Comparison of ENCODE assay signal across 16 cellular contexts in the genomic region with DNA sequence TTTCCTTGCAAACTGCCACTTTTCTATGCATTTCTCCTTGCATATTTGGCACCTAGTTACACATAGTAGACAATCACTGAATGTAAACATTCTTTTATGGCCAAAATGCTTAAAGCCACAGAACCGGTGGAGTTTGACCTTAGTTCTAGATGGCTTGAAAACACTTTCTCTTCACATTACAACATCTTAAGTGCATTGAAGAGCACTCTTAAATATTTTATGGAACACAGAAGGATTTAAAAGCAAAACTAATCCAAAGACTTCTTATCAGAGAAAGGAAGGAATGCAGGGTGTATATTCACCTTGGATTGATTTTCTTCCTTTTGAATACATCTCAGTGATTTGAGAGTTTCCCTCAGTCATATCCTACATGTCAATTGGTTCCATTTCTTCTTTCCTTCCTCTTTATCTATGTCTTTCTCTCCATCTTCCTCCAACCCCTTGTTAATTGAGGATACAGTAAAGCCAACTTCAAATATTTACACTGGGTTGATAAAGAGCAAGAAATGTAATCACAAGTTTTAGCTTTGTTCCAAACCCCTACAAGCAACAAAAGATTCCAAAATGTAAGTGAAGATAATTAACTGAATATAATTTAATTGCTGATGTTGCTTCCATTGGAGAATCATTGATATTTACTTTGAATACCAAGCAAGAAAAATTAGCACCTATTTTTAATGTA.
A peak's percentile ranks its signal among the peaks of the same experiment; 100 is the strongest.
DNase-seq lines count a peak whose midpoint lies in the region; ATAC-seq and TF ChIP-seq lines count a peak whose summit lies in the region.
"Had no signal": no experiment of that assay in that cellular context is flagged by ENCODE, and none has a peak within 500 bp of the region (broad histone marks: within the 10 kb centered on the region; RNA-seq: fewer than 3 reads in every experiment).

No MANE protein-coding gene starts in this region.

- no peaks in the 10 kb centered on the region for H3K36me3 ChIP-seq in hepatocyte (replicated peaks; ENCODE audit: insufficient read depth, low read depth)
- no peaks in the 10 kb centered on the region for H3K36me3 ChIP-seq in lower lobe of right lung
- H3K36me3 ChIP-seq in effector memory CD4-positive, alpha-beta T cell (ENCODE audit: control insufficient read depth, insufficient read depth, low read length): no peaks in the 10 kb centered on the region

- H3K27ac Mint-ChIP-seq in effector memory CD8-positive, alpha-beta T cell: no peak overlapping the region
- H3K27ac Mint-ChIP-seq: CD4-positive, alpha-beta memory T cell had no signal

- H3K9me3 ChIP-seq in hepatocyte (ENCODE audit: low read depth): no peaks in the 10 kb centered on the region
- H3K9me3 ChIP-seq in lower lobe of right lung: no peaks in the 10 kb centered on the region
- H3K9me3 ChIP-seq in effector memory CD4-positive, alpha-beta T cell (ENCODE audit: control insufficient read depth, low read length): no peaks in the 10 kb centered on the region

- no peak overlapping the region for H3K4me3 Mint-ChIP-seq in effector memory CD8-positive, alpha-beta T cell
- H3K4me3 Mint-ChIP-seq: CD4-positive, alpha-beta memory T cell had no signal

- H3K4me3 ChIP-seq in hepatocyte: no peak overlapping the region
- no peak overlapping the region for H3K4me3 ChIP-seq in lower lobe of right lung
- H3K4me3 ChIP-seq in effector memory CD4-positive, alpha-beta T cell (ENCODE audit: insufficient read depth, low read depth, low read length, poor library complexity, severe bottlenecking): no peak overlapping the region
- H3K4me3 ChIP-seq: GM23248 had no signal

- ATAC-seq in lower lobe of right lung: peak; percentile 47 to 82
- no peak for ATAC-seq in effector memory CD8-positive, alpha-beta T cell (replicated peaks)

- H3K27me3 ChIP-seq in hepatocyte (no peaks in the 10 kb centered on the region), lower lobe of right lung (ENCODE audit: low read depth) (no peaks in the 10 kb centered on the region)
- no peaks in the 10 kb centered on the region for H3K27me3 ChIP-seq in effector memory CD4-positive, alpha-beta T cell (replicated peaks; ENCODE audit: control insufficient read depth, insufficient read depth, low read length, poor library complexity, severe bottlenecking)

- peak overlapping the region; percentile 47 for H3K4me2 ChIP-seq in hepatocyte

- H4K20me1 ChIP-seq in hepatocyte (ENCODE audit: insufficient read depth, poor library complexity, severe bottlenecking): no peaks in the 10 kb centered on the region

- H3K4me1 Mint-ChIP-seq in effector memory CD8-positive, alpha-beta T cell (ENCODE audit: low read depth in 2 of 2): no peaks in the 10 kb centered on the region
- H3K4me1 Mint-ChIP-seq: CD4-positive, alpha-beta memory T cell had no signal

- intact Hi-C loops in lower lobe of right lung (cut with DNase I): no loop called here

- no peaks in the 10 kb centered on the region for H3K36me3 Mint-ChIP-seq in effector memory CD8-positive, alpha-beta T cell (ENCODE audit: insufficient read depth)
- H3K36me3 Mint-ChIP-seq: CD4-positive, alpha-beta memory T cell had no signal

- TF ChIP-seq CTCF in hepatocyte (IDR thresholded peaks at IDR 0.05; ENCODE audit: poor library complexity) (no peak), lower lobe of right lung (IDR thresholded peaks at IDR 0.05) (no peak)

- no peaks in the 10 kb centered on the region for H3K27me3 Mint-ChIP-seq in effector memory CD8-positive, alpha-beta T cell
- H3K27me3 Mint-ChIP-seq: CD4-positive, alpha-beta memory T cell had no signal

- no peak overlapping the region for H2AFZ ChIP-seq in hepatocyte
- H2AFZ ChIP-seq: GM23248 had no signal

- no peaks in the 10 kb centered on the region for H3K79me2 ChIP-seq in hepatocyte

- H3K9me2 ChIP-seq in hepatocyte (replicated peaks; ENCODE audit: insufficient read depth): no peaks in the 10 kb centered on the region

- H3K4me1 ChIP-seq in hepatocyte (ENCODE audit: insufficient read depth) (peaks cover 7% of the 10 kb centered on the region), lower lobe of right lung (peaks cover 4% of the 10 kb centered on the region)
- H3K4me1 ChIP-seq in effector memory CD4-positive, alpha-beta T cell (ENCODE audit: control insufficient read depth, insufficient read depth, low read length, poor library complexity, severe bottlenecking): no peaks in the 10 kb centered on the region

- H3K9me3 Mint-ChIP-seq in effector memory CD8-positive, alpha-beta T cell: peaks cover 7 to 24% of the 10 kb centered on the region in 2 donors

- peak; percentile 30 for DNase-seq in DMS79 (lab: John Stamatoyannopoulos, UW)
- DNase-seq in DMS79 treated with DMSO at 0.1 percent for 48 hours (lab: John Stamatoyannopoulos, UW): peak; percentile 67
- DNase-seq in hepatocyte (ENCODE audit: low spot score): peak; percentile 11
- DNase-seq in lower lobe of right lung: no peak
- DNase-seq in EL: no peak
- DNase-seq in NCI-H2081 (lab: John Stamatoyannopoulos, UW): no peak
- DNase-seq in effector memory CD4-positive, alpha-beta T cell: no peak
- DNase-seq in effector memory CD8-positive, alpha-beta T cell: no peak
- DNase-seq: C1 segment of cervical spinal cord; Calu3; CD4-positive, alpha-beta memory T cell; COR-L47; DMS53; GM23248; H7; HCEC 1CT had no signal

- WGBS in hepatocyte (ENCODE audit: low lambda C conversion rate, missing lambda C conversion rate): 9% methylated on average over 1 of the region's 1 CpG

- no peak overlapping the region for H3K27ac ChIP-seq in hepatocyte
- H3K27ac ChIP-seq in lower lobe of right lung: no peak overlapping the region
- no peak overlapping the region for H3K27ac ChIP-seq in effector memory CD4-positive, alpha-beta T cell (ENCODE audit: insufficient read depth, low read length, poor library complexity, severe bottlenecking)
- H3K27ac ChIP-seq: GM23248 had no signal

Comparison
In these comparisons a context has a peak if more than half of its experiments do, and no peak if none do; other contexts are left out.
1. DNase-seq: peak in DMS79 (single experiment), DMS79 treated with DMSO at 0.1 percent for 48 hours (single experiment) and hepatocyte (single experiment); none in lower lobe of right lung (single experiment), EL (single experiment), NCI-H2081 (0 of 2), effector memory CD4-positive, alpha-beta T cell (0 of 3) and effector memory CD8-positive, alpha-beta T cell (0 of 3).